10 cellular contexts compared by ENCODE assay signal in genomic region chr7:24917510-24918239, GRCh38.
DNase-seq lines count a peak whose midpoint lies in the region; ATAC-seq and TF ChIP-seq lines count a peak whose summit lies in the region.
"Had no signal": no experiment of that assay in that cellular context is flagged by ENCODE, and none has a peak within 500 bp of the region (broad histone marks: within the 10 kb centered on the region; RNA-seq: fewer than 3 reads in every experiment).

No MANE protein-coding gene starts in this region.

- ATAC-seq in GM19372 (IDR thresholded peaks at IDR 0.05; ENCODE audit: low read depth, unreplicated experiment) (peak; percentile 65), HG03520 (IDR thresholded peaks at IDR 0.05; ENCODE audit: unreplicated experiment) (peak; percentile 57), HG03025 (IDR thresholded peaks at IDR 0.05; ENCODE audit: low FRiP score, unreplicated experiment) (no peak)

- no peak overlapping the region for H3K9ac ChIP-seq in BLaER1

- no peaks in the 10 kb centered on the region for H3K27me3 ChIP-seq in BLaER1

- H3K4me3 ChIP-seq in BLaER1 (no peak overlapping the region), coronary artery (no peak overlapping the region)

- TF ChIP-seq CTCF in coronary artery (IDR thresholded peaks at IDR 0.05) = no peak

- peak overlapping the region; percentile 9; the same call in 1 of the 2 replicates for H3K4me2 ChIP-seq in BLaER1

- no peaks in the 10 kb centered on the region for H3K36me3 ChIP-seq in BLaER1
- H3K36me3 ChIP-seq: WERI-Rb-1 had no signal

- H3K27ac ChIP-seq in BLaER1 (no peak overlapping the region), coronary artery (no peak overlapping the region)
- H3K27ac ChIP-seq: WERI-Rb-1 had no signal

- 0 out of 2 replicates have a peak, but pooled peaks cover 7% of the 10 kb centered on the region for H4K20me1 ChIP-seq in BLaER1

- peaks cover 28% of the 10 kb centered on the region for H3K4me1 ChIP-seq in BLaER1

- no peaks in the 10 kb centered on the region for H3K9me3 ChIP-seq in BLaER1

- DNase-seq in fibroblast of gingiva (ENCODE audit: low read depth) (peak; percentile 80), D341Med (ENCODE audit: low spot score) (no peak), HuH-7 (ENCODE audit: low spot score) (no peak), coronary artery (ENCODE audit: low spot score) (no peak)
- DNase-seq: NCI-H524 treated with DMSO at 0.1 percent for 48 hours, WERI-Rb-1 had no signal
